In the genomic region with DNA sequence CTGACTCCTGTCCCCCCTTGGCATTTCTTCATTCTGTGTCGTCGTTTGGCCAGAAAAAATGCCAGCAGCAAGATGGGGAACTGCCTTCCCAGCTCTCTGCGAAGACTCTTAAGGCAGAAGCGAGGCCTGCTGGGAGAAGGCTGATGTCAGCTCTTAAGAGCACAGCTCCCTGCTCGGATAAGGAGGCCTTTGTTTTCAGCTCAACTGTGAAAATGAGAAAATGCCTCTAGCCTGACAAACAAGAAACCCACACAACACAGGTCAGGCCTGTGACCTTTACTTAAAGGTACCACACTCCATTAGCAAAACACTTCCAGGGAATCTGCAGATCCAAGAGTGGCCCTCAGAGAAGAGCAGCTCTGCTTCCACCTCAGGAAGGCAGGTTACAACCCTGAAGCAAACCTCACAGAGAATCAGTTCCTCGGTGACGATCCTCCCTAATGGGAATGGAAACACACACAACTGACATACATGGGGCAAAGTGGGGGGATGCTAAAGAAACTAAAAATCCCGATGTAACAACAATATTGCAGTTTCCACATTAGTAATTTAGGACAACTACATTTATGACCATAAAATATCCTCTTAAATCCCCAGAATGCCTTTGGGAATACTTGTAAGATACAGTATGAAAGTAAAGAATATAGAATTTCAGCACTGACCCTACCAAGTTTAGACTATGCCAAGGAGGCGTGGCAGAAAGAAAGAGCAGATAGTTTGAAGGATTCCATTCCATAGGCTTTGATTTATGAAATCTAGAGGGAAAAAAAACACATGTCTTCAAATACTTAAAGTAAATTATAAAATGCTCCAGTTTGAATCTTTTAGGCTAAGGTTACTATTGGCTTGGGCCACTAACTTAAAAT, we compare ENCODE assay signal across 9 cellular contexts. TPM values are rescaled to one million over a fixed set of nuclear protein-coding genes. Genes with fewer than 3 reads are reported as not detected.
DNase-seq lines count a peak whose midpoint lies in the region; ATAC-seq and TF ChIP-seq lines count a peak whose summit lies in the region.
"Had no signal": no experiment of that assay in that cellular context is flagged by ENCODE, and none has a peak within 500 bp of the region (broad histone marks: within the 10 kb centered on the region; RNA-seq: fewer than 3 reads in every experiment).

No MANE protein-coding gene starts in this region.

- H3K36me3 Mint-ChIP-seq in HFFc6 (ENCODE audit: low read depth): peaks cover 46% of the 10 kb centered on the region

- 16% methylated on average over 9 of the region's 9 CpGs for WGBS in right cardiac atrium
- 17 to 21% methylated on average over 9 of the region's 9 CpGs for WGBS in lower leg skin, 2 donors

- peak overlapping the region; percentile 71 for H3K4me3 Mint-ChIP-seq in HFFc6

- intact Hi-C loops in right cardiac atrium (cut with DNase I): loop anchor here in 1 of 4 donors (5.0 kb wide), 1 partner anchor 51 kb away; a partner anchor contains a TSS
- intact Hi-C loops in lower leg skin (cut with DNase I; ENCODE audit: low total_unique reads): no loop called here

- no peaks in the 10 kb centered on the region; the same call in 1 of the 2 replicates for H3K27me3 Mint-ChIP-seq in HFFc6 (ENCODE audit: insufficient read depth)

- H3K9me3 ChIP-seq in right cardiac atrium (ENCODE audit: control insufficient read depth, low read length): no peaks in the 10 kb centered on the region

- ATAC-seq in right cardiac atrium (peak; percentile 80 to 88), GM21515 (IDR thresholded peaks at IDR 0.05; ENCODE audit: unreplicated experiment) (no peak)

- H3K4me3 ChIP-seq in right cardiac atrium (ENCODE audit: low read length) (no peak overlapping the region), lower leg skin (ENCODE audit: low read depth, poor library complexity, severe bottlenecking) (no peak overlapping the region)

- TF ChIP-seq CTCF in HFFc6 (IDR thresholded peaks at IDR 0.05): no peak
- TF ChIP-seq CTCF in lower leg skin (IDR thresholded peaks at IDR 0.05): no peak

- peak; percentile 42 for DNase-seq in HFFc6
- peak in 51 of 56 donors; percentile 29 to 93 (median 71) for DNase-seq in amygdala (lab: John Stamatoyannopoulos, UW)
- DNase-seq in right cardiac atrium: peak; percentile 79 to 89 (median 84)
- peak; percentile 99 for DNase-seq in renal cortical epithelial cell (ENCODE audit: low read depth)
- DNase-seq in UCSD-AML1 (lab: John Stamatoyannopoulos, UW; ENCODE audit: unreplicated experiment): no peak
- no peak for DNase-seq in erythroblast (lab: John Stamatoyannopoulos, UW)
- DNase-seq in lower leg skin (ENCODE audit: low spot score in 2 of 2): no peak

- H3K27ac Mint-ChIP-seq in HFFc6: peak overlapping the region; percentile 91

- no peaks in the 10 kb centered on the region for H3K9me3 Mint-ChIP-seq in HFFc6

- H3K4me1 ChIP-seq in right cardiac atrium (ENCODE audit: control insufficient read depth, insufficient read depth, low read length): peaks cover 50% of the 10 kb centered on the region

- H3K27me3 ChIP-seq in right cardiac atrium (ENCODE audit: control insufficient read depth, insufficient read depth): no peaks in the 10 kb centered on the region

- peaks cover 80% of the 10 kb centered on the region for H3K4me1 Mint-ChIP-seq in HFFc6 (ENCODE audit: low read depth)

- H3K27ac ChIP-seq in right cardiac atrium (ENCODE audit: low read length): peak overlapping the region; percentile 96
- H3K27ac ChIP-seq: KMS-11 had no signal

- TF ChIP-seq POLR2A in erythroblast (IDR thresholded peaks at IDR 0.05; ENCODE audit: low read length) (no peak), lower leg skin (IDR thresholded peaks at IDR 0.05) (no peak)

RNA-seq across cellular contexts. Expression of a gene that starts 52.1 kb away (rescaled TPM):
- total RNA-seq in HFFc6 (2021; fragmentation: NEBNext Ultra II Directional; extraction: Animal tissue kit (Norgen Biotek cat#: 25700)): 10 to 100 TPM; 31.6 to 42.2 (median 33.8) TPM
- 10 to 100 TPM; 51.8 to 66.9 (median 59.1) TPM for total RNA-seq in right cardiac atrium
- 40.9 TPM for polyA plus RNA-seq in right cardiac atrium
- 51.2 and 67.7 TPM in 2 replicates for total RNA-seq in renal cortical epithelial cell
- total RNA-seq in lower leg skin: 100 to 1,000 TPM in 1 of 4 donors, 10 to 100 TPM in 3; 59.5 to 117 (median 80.9) TPM

Comparison
In these comparisons a context has a peak if more than half of its experiments do, and no peak if none do; other contexts are left out.
1. DNase-seq: peak in HFFc6 (single experiment), amygdala (51 of 56), right cardiac atrium (3 of 3) and renal cortical epithelial cell (single experiment); none in UCSD-AML1 (single experiment), erythroblast (0 of 2) and lower leg skin (0 of 2).